ENCODE assay signal across 17 cellular contexts in the genomic region with DNA sequence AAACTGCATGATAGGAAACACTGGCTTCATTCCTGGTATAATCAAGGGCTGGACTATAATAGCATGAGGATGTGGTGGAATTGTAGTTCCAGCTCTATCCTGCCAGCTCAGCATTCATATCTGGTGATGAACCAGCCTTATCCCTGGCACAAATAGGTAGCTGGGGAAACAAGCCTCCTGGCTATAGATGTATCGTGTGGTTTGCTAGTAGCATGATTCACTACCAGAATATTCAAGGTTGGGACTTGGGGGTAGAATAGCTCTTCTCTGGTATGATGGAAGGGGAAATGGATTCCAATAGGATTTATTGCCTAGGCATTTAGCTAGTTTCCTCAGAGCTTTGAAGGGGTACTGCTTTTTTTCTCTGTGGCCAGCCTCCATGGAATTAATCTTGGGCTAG.
DNase-seq lines count a peak whose midpoint lies in the region; ATAC-seq, FAIRE-seq and TF ChIP-seq lines count a peak whose summit lies in the region.
"Had no signal": no experiment of that assay in that cellular context is flagged by ENCODE, and none has a peak within 500 bp of the region (broad histone marks: within the 10 kb centered on the region; RNA-seq: fewer than 3 reads in every experiment).

No MANE protein-coding gene starts in this region.

- H3K4me1 Mint-ChIP-seq in astrocyte (ENCODE audit: low read depth, unreplicated experiment) (peaks cover 23% of the 10 kb centered on the region), chondrocyte (ENCODE audit: low read depth) (no peaks in the 10 kb centered on the region)
- H3K4me1 Mint-ChIP-seq: activated T-helper 17 cell treated with anti-CD3 and anti-CD28 coated beads, Interleukin-2, amount 50 U/mL, for 72 hours had no signal

- in situ Hi-C loops in ACHN (cut with HindIII; ENCODE audit: low pct_ligation_motif_present, low pct_unique_long_range_greater_than_20kb, low sequenced_read_pairs) = no loop called here

- H3K36me3 ChIP-seq in astrocyte (ENCODE audit: insufficient read depth, low read length) = no peaks in the 10 kb centered on the region
- H3K36me3 ChIP-seq: cardiac muscle cell, pancreas had no signal

- H3K4me3 Mint-ChIP-seq in astrocyte (ENCODE audit: unreplicated experiment) = no peak overlapping the region
- H3K4me3 Mint-ChIP-seq in chondrocyte (ENCODE audit: unreplicated experiment) = no peak overlapping the region
- H3K4me3 Mint-ChIP-seq: activated T-helper 17 cell treated with anti-CD3 and anti-CD28 coated beads, Interleukin-2, amount 50 U/mL, for 72 hours; T-helper 1 cell treated with Interleukin-12 subunit alpha and Interleukin-12 subunit beta and Interleukin-4 antibody, amounts not matched to agents 30 μg/mL and 1 μg/mL, for 36 hours had no signal

- DNase-seq in ACHN = peak; percentile 88
- DNase-seq in HS-27A (ENCODE audit: low read depth) = peak; percentile 15
- DNase-seq in astrocyte (ENCODE audit: low read depth) = peak; percentile 99
- peak; percentile 89 to 90 for DNase-seq in foreskin fibroblast
- no peak for DNase-seq in NCI-H82 treated with DMSO at 0.1 percent for 48 hours (lab: John Stamatoyannopoulos, UW; ENCODE audit: unreplicated experiment)
- DNase-seq in chondrocyte (ENCODE audit: low spot score) = no peak
- no peak for DNase-seq in HEK293T (ENCODE audit: extremely low spot score)
- DNase-seq: activated CD4-positive, alpha-beta T cell treated with anti-CD3 and anti-CD28 coated beads, Interleukin-2, amount 50 U/mL, for 1 hour; DMS 273 treated with DMSO at 0.1 percent for 48 hours; pancreas; trophoblast cell had no signal

- H3K36me3 Mint-ChIP-seq in astrocyte (ENCODE audit: low read depth, unreplicated experiment) = no peaks in the 10 kb centered on the region
- H3K36me3 Mint-ChIP-seq in chondrocyte (ENCODE audit: low read depth) = no peaks in the 10 kb centered on the region

- H3K27me3 ChIP-seq in astrocyte (ENCODE audit: insufficient read depth, low read length) = no peaks in the 10 kb centered on the region
- H3K27me3 ChIP-seq: cardiac muscle cell, pancreas had no signal

- no peaks in the 10 kb centered on the region for H4K20me1 ChIP-seq in astrocyte (ENCODE audit: insufficient read depth, low read length)

- H3K79me2 ChIP-seq in astrocyte (ENCODE audit: insufficient read depth, low read length) = no peaks in the 10 kb centered on the region

- POLR2A ChIA-PET in HEK293T (lab: Yijun Ruan, JAX) = no interaction called here

- H2AFZ ChIP-seq in astrocyte (ENCODE audit: low read depth, low read length) = no peak overlapping the region

- no peak overlapping the region for H3K9ac ChIP-seq in astrocyte (ENCODE audit: low read length)

- FAIRE-seq in astrocyte (lab: Jason Lieb, UNC) = peak; percentile 96
- FAIRE-seq: A549, GM12878, pancreas had no signal

- ATAC-seq in HG03460 (IDR thresholded peaks at IDR 0.05; ENCODE audit: unreplicated experiment) = no peak
- ATAC-seq: activated T-helper 17 cell treated with anti-CD3 and anti-CD28 coated beads, Interleukin-2, amount 50 U/mL, for 72 hours; GM12878 had no signal

- H3K27ac Mint-ChIP-seq in astrocyte (ENCODE audit: unreplicated experiment) = peak overlapping the region; percentile 49
- H3K27ac Mint-ChIP-seq in chondrocyte (ENCODE audit: unreplicated experiment) = no peak overlapping the region
- H3K27ac Mint-ChIP-seq: activated T-helper 17 cell treated with anti-CD3 and anti-CD28 coated beads, Interleukin-2, amount 50 U/mL, for 72 hours; T-helper 1 cell treated with Interleukin-12 subunit alpha and Interleukin-12 subunit beta and Interleukin-4 antibody, amounts not matched to agents 30 μg/mL and 1 μg/mL, for 36 hours had no signal

- H3K9me3 Mint-ChIP-seq in astrocyte (ENCODE audit: unreplicated experiment) (no peaks in the 10 kb centered on the region), chondrocyte (ENCODE audit: low read depth) (peaks cover 3% of the 10 kb centered on the region)
- H3K9me3 Mint-ChIP-seq: T-helper 1 cell treated with Interleukin-12 subunit alpha and Interleukin-12 subunit beta and Interleukin-4 antibody, amounts not matched to agents 30 μg/mL and 1 μg/mL, for 36 hours had no signal

- no peak overlapping the region for H3K4me3 ChIP-seq in astrocyte (ENCODE audit: insufficient read depth, low read depth, low read length)
- H3K4me3 ChIP-seq in foreskin fibroblast (ENCODE audit: low read depth in 1 of 2, low read length in 2 of 2) = no peak overlapping the region
- H3K4me3 ChIP-seq: A549, cardiac muscle cell, GM12878, pancreas had no signal

- peak overlapping the region; percentile 67 for H3K27ac ChIP-seq in astrocyte (ENCODE audit: low read depth, low read length)
- H3K27ac ChIP-seq: A549, cardiac muscle cell, pancreas had no signal

- TF ChIP-seq CTCF in astrocyte (IDR thresholded peaks at IDR 0.05; ENCODE audit: insufficient read depth, low read depth, low read length) (no peak), foreskin fibroblast (IDR thresholded peaks at IDR 0.05; ENCODE audit: low read depth, low read length) (no peak), chondrocyte (IDR thresholded peaks at IDR 0.05) (no peak)

- H3K4me2 ChIP-seq in astrocyte (ENCODE audit: low read length) = peak overlapping the region; percentile 68
- H3K4me2 ChIP-seq: A549 had no signal

- H3K4me1 ChIP-seq in astrocyte (ENCODE audit: insufficient read depth, low read length) = peaks cover 17% of the 10 kb centered on the region
- H3K4me1 ChIP-seq: A549, pancreas had no signal

- H3K9me3 ChIP-seq in astrocyte (ENCODE audit: insufficient read depth, low read depth, low read length) = no peaks in the 10 kb centered on the region
- H3K9me3 ChIP-seq: A549, pancreas had no signal

- H3K27me3 Mint-ChIP-seq in astrocyte (ENCODE audit: low read depth, unreplicated experiment) (no peaks in the 10 kb centered on the region), chondrocyte (ENCODE audit: low read depth) (no peaks in the 10 kb centered on the region)
- H3K27me3 Mint-ChIP-seq: activated T-helper 17 cell treated with anti-CD3 and anti-CD28 coated beads, Interleukin-2, amount 50 U/mL, for 72 hours had no signal

- CTCF ChIA-PET in HEK293T (lab: Yijun Ruan, JAX) = interaction anchor here (0.6 kb wide), 1 partner anchor 1131 kb away, joined by 3 read pairs; no protein-coding TSS in a partner anchor

TF ChIP-seq in HEK293T, 16 proteins besides CTCF, POLR2A, EP300 and RAD21:
- no peak for TF ChIP-seq L3MBTL2 (conservative IDR thresholded peaks at IDR 0.05)
- no peak for TF ChIP-seq SUZ12 (IDR thresholded peaks at IDR 0.05)
- no peak for TF ChIP-seq SP1 (IDR thresholded peaks at IDR 0.05)
- no peak for TF ChIP-seq HDGF (IDR thresholded peaks at IDR 0.05; ENCODE audit: borderline replicate concordance)
- no peak for TF ChIP-seq CTBP1 (IDR thresholded peaks at IDR 0.05; ENCODE audit: borderline replicate concordance)
- TF ChIP-seq NFRKB (IDR thresholded peaks at IDR 0.05) = no peak
- no peak for TF ChIP-seq BHLHE40 (IDR thresholded peaks at IDR 0.05; ENCODE audit: borderline replicate concordance)
- TF ChIP-seq FOXA1 (IDR thresholded peaks at IDR 0.05) = no peak
- TF ChIP-seq TARDBP (IDR thresholded peaks at IDR 0.05) = no peak
- TF ChIP-seq ELF4 (IDR thresholded peaks at IDR 0.05) = no peak
- no peak for TF ChIP-seq ZNF384 (IDR thresholded peaks at IDR 0.05)
- TF ChIP-seq, protein P1, sequence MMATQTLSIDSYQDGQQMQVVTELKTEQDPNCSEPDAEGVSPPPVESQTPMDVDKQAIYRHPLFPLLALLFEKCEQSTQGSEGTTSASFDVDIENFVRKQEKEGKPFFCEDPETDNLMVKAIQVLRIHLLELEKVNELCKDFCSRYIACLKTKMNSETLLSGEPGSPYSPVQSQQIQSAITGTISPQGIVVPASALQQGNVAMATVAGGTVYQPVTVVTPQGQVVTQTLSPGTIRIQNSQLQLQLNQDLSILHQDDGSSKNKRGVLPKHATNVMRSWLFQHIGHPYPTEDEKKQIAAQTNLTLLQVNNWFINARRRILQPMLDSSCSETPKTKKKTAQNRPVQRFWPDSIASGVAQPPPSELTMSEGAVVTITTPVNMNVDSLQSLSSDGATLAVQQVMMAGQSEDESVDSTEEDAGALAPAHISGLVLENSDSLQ (IDR thresholded peaks at IDR 0.05) = no peak
- no peak for TF ChIP-seq ARNT (IDR thresholded peaks at IDR 0.05)
- TF ChIP-seq FOXK2 (IDR thresholded peaks at IDR 0.05) = no peak
- no peak for TF ChIP-seq LEF1 (IDR thresholded peaks at IDR 0.05; ENCODE audit: borderline replicate concordance)
- TF ChIP-seq FOXM1 (IDR thresholded peaks at IDR 0.05; ENCODE audit: borderline replicate concordance) = no peak

Comparison
In these comparisons a context has a peak if more than half of its experiments do, and no peak if none do; other contexts are left out.
1. DNase-seq: peak in ACHN (single experiment), HS-27A (single experiment), astrocyte (single experiment) and foreskin fibroblast (2 of 2); none in NCI-H82 treated with DMSO at 0.1 percent for 48 hours (single experiment), chondrocyte (single experiment) and HEK293T (single experiment).